ENCODE assay signal across 21 cellular contexts in genomic region chr12:108382437-108382801, GRCh38. TPM values are rescaled to one million over a fixed set of nuclear protein-coding genes. Genes with fewer than 3 reads are reported as not detected.
"Had no signal": no experiment of that assay in that cellular context is flagged by ENCODE, and none has a peak within 500 bp of the region (broad histone marks: within the 10 kb centered on the region; RNA-seq: fewer than 3 reads in every experiment).

No MANE protein-coding gene starts in this region.

- H3K9me3 Mint-ChIP-seq: activated naive CD8-positive, alpha-beta T cell treated with anti-CD3 and anti-CD28 coated beads, Interleukin-2, amount 10 ng/mL, durations not matched to agents 7 days and 5 days had no signal

- H3K4me3 Mint-ChIP-seq: activated CD8-positive, alpha-beta T cell treated with anti-CD3 and anti-CD28 coated beads, Interleukin-2, amount 10 ng/mL, durations not matched to agents 7 days and 5 days; activated naive CD8-positive, alpha-beta T cell treated with anti-CD3 and anti-CD28 coated beads, Interleukin-2, amount 10 ng/mL, durations not matched to agents 7 days and 5 days; T-helper 1 cell treated with Interleukin-12 subunit alpha and Interleukin-12 subunit beta and Interleukin-4 antibody, amounts not matched to agents 30 μg/mL and 1 μg/mL, for 36 hours had no signal

- H3K36me3 ChIP-seq: adrenal gland had no signal

- H3K4me1 ChIP-seq: adrenal gland had no signal

- H3K4me1 Mint-ChIP-seq: activated naive CD8-positive, alpha-beta T cell treated with anti-CD3 and anti-CD28 coated beads, Interleukin-2, amount 10 ng/mL, durations not matched to agents 7 days and 5 days had no signal

- DNase-seq: activated CD4-positive, alpha-beta T cell treated with anti-CD3 and anti-CD28 coated beads for 48 hours; activated CD4-positive, alpha-beta T cell treated with anti-CD3 and anti-CD28 coated beads, Interleukin-2, amount 50 U/mL, for 4 hours; activated CD4-positive, CD25-positive, alpha-beta regulatory T cell treated with anti-CD3 and anti-CD28 coated beads, Interleukin-2, amount 50 U/mL, for 72 hours; activated CD8-positive, alpha-beta memory T cell treated with anti-CD3 and anti-CD28 coated beads, Interleukin-2, amount 50 U/mL, for 48 hours; activated CD8-positive, alpha-beta T cell treated with anti-CD3 and anti-CD28 coated beads, Interleukin-2, amount 10 ng/mL, durations not matched to agents 7 days and 5 days; activated naive CD4-positive, alpha-beta T cell treated with anti-CD3 and anti-CD28 coated beads, Interleukin-2, amount 50 U/mL, for 16 hours; activated naive CD8-positive, alpha-beta T cell treated with anti-CD3 and anti-CD28 coated beads, Interleukin-2, amount 10 ng/mL, durations not matched to agents 7 days and 5 days; activated T-cell treated with anti-CD3 and anti-CD28 coated beads, Interleukin-2, amount 50 U/mL, for 1 hour; adrenal gland; anterior cingulate cortex; NCI-H1048; NCI-H146; NCI-H187 treated with DMSO at 0.1 percent for 48 hours; NCI-H2081 treated with DMSO at 0.1 percent for 48 hours; NCI-H226; NCI-H510A; NCI-H526 treated with DMSO at 0.1 percent for 48 hours; SIG-M5; SW 1271 had no signal

- H3K27ac ChIP-seq: adrenal gland had no signal

- H3K9me3 ChIP-seq: adrenal gland had no signal

- H3K27me3 ChIP-seq: adrenal gland had no signal

- H3K27ac Mint-ChIP-seq: activated CD8-positive, alpha-beta T cell treated with anti-CD3 and anti-CD28 coated beads, Interleukin-2, amount 10 ng/mL, durations not matched to agents 7 days and 5 days; activated naive CD8-positive, alpha-beta T cell treated with anti-CD3 and anti-CD28 coated beads, Interleukin-2, amount 10 ng/mL, durations not matched to agents 7 days and 5 days; T-helper 1 cell treated with Interleukin-12 subunit alpha and Interleukin-12 subunit beta and Interleukin-4 antibody, amounts not matched to agents 30 μg/mL and 1 μg/mL, for 36 hours had no signal

- ATAC-seq: activated CD8-positive, alpha-beta T cell treated with anti-CD3 and anti-CD28 coated beads, Interleukin-2, amount 10 ng/mL, durations not matched to agents 7 days and 5 days had no signal

- H3K36me3 Mint-ChIP-seq: activated naive CD8-positive, alpha-beta T cell treated with anti-CD3 and anti-CD28 coated beads, Interleukin-2, amount 10 ng/mL, durations not matched to agents 7 days and 5 days had no signal

- H3K4me3 ChIP-seq: adrenal gland had no signal

RNA-seq across cellular contexts. Expression of gene CMKLR1, which starts 43.3 kb away (rescaled TPM):
- total RNA-seq: OCI-LY7 had no signal
